In the genomic region with DNA sequence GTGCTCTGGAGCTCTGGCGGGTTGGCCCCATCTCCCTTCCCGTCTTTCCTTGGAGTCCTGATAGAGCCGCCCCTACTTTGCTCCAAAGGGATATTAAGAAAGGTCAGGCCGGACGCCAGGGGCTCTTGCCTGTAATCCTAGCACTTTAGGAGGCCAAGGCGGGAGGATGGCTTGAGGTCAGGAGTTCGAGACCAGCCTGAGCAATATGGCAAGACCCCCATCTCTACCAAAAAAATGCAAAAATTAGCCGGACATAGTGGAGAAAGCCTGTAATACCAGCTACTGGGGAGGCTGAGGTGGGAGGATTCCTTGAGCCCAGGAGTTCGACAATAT, we compare ENCODE assay signal across 12 cellular contexts. TPM values are rescaled to one million over a fixed set of nuclear protein-coding genes. Genes with fewer than 3 reads are reported as not detected.
A peak's percentile ranks its signal among the peaks of the same experiment; 100 is the strongest.
DNase-seq lines count a peak whose midpoint lies in the region; ATAC-seq and TF ChIP-seq lines count a peak whose summit lies in the region.
"Had no signal": no experiment of that assay in that cellular context is flagged by ENCODE, and none has a peak within 500 bp of the region (broad histone marks: within the 10 kb centered on the region; RNA-seq: fewer than 3 reads in every experiment).

No MANE protein-coding gene starts in this region.

- no peak for DNase-seq in dorsolateral prefrontal cortex
- DNase-seq in effector CD8-positive, alpha-beta T cell (lab: John Stamatoyannopoulos, UW): no peak
- DNase-seq in NCI-H446 treated with DMSO at 0.1 percent for 48 hours (lab: John Stamatoyannopoulos, UW): no peak
- DNase-seq: GF-D8, KG1 had no signal

- intact Hi-C loops in dorsolateral prefrontal cortex (cut with DNase I): no loop called here

- H3K4me3 ChIP-seq in ACC112 (ENCODE audit: low read depth, low read length) (peak overlapping the region; percentile 75), HUES48 (ENCODE audit: low read depth, low read length) (peak overlapping the region; percentile 78; the same call in 1 of the 2 replicates), dorsolateral prefrontal cortex (peak overlapping the region in 56 of 59 donors; percentile 24 to 76 (median 65)), neuron (ENCODE audit: low read length) (peak overlapping the region; percentile 40)
- H3K4me3 ChIP-seq: BLaER1 treated with 17β-estradiol and CSF1 and Interleukin-3, amounts not matched to agents 10 nM and 100 nM had no signal

- ATAC-seq in HG02970 (IDR thresholded peaks at IDR 0.05; ENCODE audit: low FRiP score, unreplicated experiment) (no peak), GM18511 (IDR thresholded peaks at IDR 0.05; ENCODE audit: unreplicated experiment) (no peak)

- no peak for TF ChIP-seq CTCF in dorsolateral prefrontal cortex (IDR thresholded peaks at IDR 0.05 in 54 of 56, conservative IDR thresholded peaks at IDR 0.05 in 2 of 56; ENCODE audit: low read depth in 1 of 56, partially characterized antibody in 56 of 56)

- H3K9me3 ChIP-seq in HUES48 (ENCODE audit: control insufficient read depth, insufficient read depth, low read length) (no peaks in the 10 kb centered on the region), neuron (ENCODE audit: low read length) (no peaks in the 10 kb centered on the region)
- H3K9me3 ChIP-seq: BLaER1 treated with 17β-estradiol and CSF1 and Interleukin-3, amounts not matched to agents 10 nM and 100 nM had no signal

- H3K27ac ChIP-seq in ACC112 (ENCODE audit: low read depth, low read length): no peak overlapping the region
- no peak overlapping the region for H3K27ac ChIP-seq in HUES48 (ENCODE audit: low read depth, low read length)
- H3K27ac ChIP-seq in dorsolateral prefrontal cortex: no peak overlapping the region
- H3K27ac ChIP-seq: BLaER1 treated with 17β-estradiol and CSF1 and Interleukin-3, amounts not matched to agents 10 nM and 100 nM; cardiac muscle cell had no signal

- peaks cover 47% of the 10 kb centered on the region for H3K27me3 ChIP-seq in ACC112 (ENCODE audit: insufficient read depth, low read length)
- H3K27me3 ChIP-seq in HUES48 (ENCODE audit: control insufficient read depth, insufficient read depth, low read length): peaks cover 12% of the 10 kb centered on the region
- peaks cover 0 to 51% (median 18%) of the 10 kb centered on the region in 45 donors for H3K27me3 ChIP-seq in dorsolateral prefrontal cortex
- peaks cover 62% of the 10 kb centered on the region for H3K27me3 ChIP-seq in neuron (ENCODE audit: insufficient read depth, low read length)

- no peaks in the 10 kb centered on the region for H3K79me2 ChIP-seq in ACC112 (ENCODE audit: control insufficient read depth, insufficient read depth, low read length, unreplicated experiment)

- H3K36me3 ChIP-seq in ACC112 (ENCODE audit: insufficient read depth, low read length) (no peaks in the 10 kb centered on the region), HUES48 (ENCODE audit: control insufficient read depth, insufficient read depth, low read length) (no peaks in the 10 kb centered on the region), neuron (ENCODE audit: insufficient read depth, low read length) (no peaks in the 10 kb centered on the region)
- H3K36me3 ChIP-seq: BLaER1 treated with 17β-estradiol and CSF1 and Interleukin-3, amounts not matched to agents 10 nM and 100 nM; cardiac muscle cell had no signal

- H3K4me1 ChIP-seq in ACC112 (ENCODE audit: control insufficient read depth, insufficient read depth, low read length, unreplicated experiment) (peaks cover 16% of the 10 kb centered on the region), HUES48 (ENCODE audit: control insufficient read depth, insufficient read depth, low read length) (no peaks in the 10 kb centered on the region), neuron (ENCODE audit: insufficient read depth, low read length) (peaks cover 12% of the 10 kb centered on the region)

- H2AFZ ChIP-seq in ACC112 (ENCODE audit: low read length, unreplicated experiment): no peak overlapping the region
- H2AFZ ChIP-seq in neuron (ENCODE audit: low read depth, low read length): peak overlapping the region; percentile 74

- no peak overlapping the region for H3K9ac ChIP-seq in HUES48 (ENCODE audit: low read depth, low read length)
- H3K9ac ChIP-seq: BLaER1 treated with 17β-estradiol and CSF1 and Interleukin-3, amounts not matched to agents 10 nM and 100 nM had no signal

RNA-seq across cellular contexts. Expression of gene MLXIPL, which starts 0.3 kb away (rescaled TPM):
- total RNA-seq in dorsolateral prefrontal cortex: 10 to 100 TPM; 17.3 to 77.2 (median 37.6) TPM

RNA-seq across cellular contexts. Expression of gene VPS37D, which starts 43.0 kb away (rescaled TPM):
- 10 to 100 TPM in 58 of 120 experiments, 1 to 10 TPM in 62; 5.8 to 17.7 (median 9.9) TPM for total RNA-seq in dorsolateral prefrontal cortex

RNA-seq across cellular contexts. Expression of gene TBL2, which starts 46.3 kb away (rescaled TPM):
- 10 to 100 TPM; 14.3 to 32.7 (median 22.3) TPM for total RNA-seq in dorsolateral prefrontal cortex

RNA-seq across cellular contexts. Expression of gene DNAJC30, which starts 58.6 kb away (rescaled TPM):
- 10 to 100 TPM in 119 of 120 experiments, 1 to 10 TPM in 1; 9.5 to 21.4 (median 15.8) TPM for total RNA-seq in dorsolateral prefrontal cortex

RNA-seq across cellular contexts. Expression of gene BUD23, which starts 58.8 kb away (rescaled TPM):
- 10 to 100 TPM; 32.0 to 61.9 (median 46.1) TPM for total RNA-seq in dorsolateral prefrontal cortex
